In genomic region chr16:85616608-85617311, GRCh38 we compare ENCODE assay signal across 8 cellular contexts. TPM values are rescaled to one million over a fixed set of nuclear protein-coding genes. Genes with fewer than 3 reads are reported as not detected.
DNase-seq lines count a peak whose midpoint lies in the region; ATAC-seq, FAIRE-seq and TF ChIP-seq lines count a peak whose summit lies in the region.

No MANE protein-coding gene starts in this region.

- H3K4me1 ChIP-seq in left lung (peaks cover 44 to 82% of the 10 kb centered on the region in 2 donors), upper lobe of right lung (peaks cover 45% of the 10 kb centered on the region)

- no peak overlapping the region for H3K4me3 Mint-ChIP-seq in endothelial cell (ENCODE audit: unreplicated experiment)

- peak; percentile 91 for FAIRE-seq in GM12892 (lab: Jason Lieb, UNC)

- DNase-seq in GM12892 (ENCODE audit: insufficient read length) (peak; percentile 81), left lung (peak; percentile 68 to 92), upper lobe of right lung (peak; percentile 80), endothelial cell (ENCODE audit: low spot score) (no peak)
- DNase-seq in activated CD8-positive, alpha-beta memory T cell treated with anti-CD3 and anti-CD28 coated beads, Interleukin-2, amount 50 U/mL, for 48 hours, result peak; percentile 72

- no peaks in the 10 kb centered on the region for H3K9me3 Mint-ChIP-seq in endothelial cell (ENCODE audit: unreplicated experiment)

- no peaks in the 10 kb centered on the region for H3K27me3 ChIP-seq in left lung
- no peaks in the 10 kb centered on the region for H3K27me3 ChIP-seq in upper lobe of right lung

- ATAC-seq in HG03175 (IDR thresholded peaks at IDR 0.05; ENCODE audit: unreplicated experiment), result peak; percentile 38
- no peak for ATAC-seq in left lung
- peak; percentile 2 for ATAC-seq in upper lobe of right lung
- no peak for ATAC-seq in HG03095 (IDR thresholded peaks at IDR 0.05; ENCODE audit: unreplicated experiment)
- no peak for ATAC-seq in GM18502 (IDR thresholded peaks at IDR 0.05; ENCODE audit: poor library complexity, unreplicated experiment)

- TF ChIP-seq CTCF in left lung (IDR thresholded peaks at IDR 0.05) (no peak), upper lobe of right lung (IDR thresholded peaks at IDR 0.05) (no peak), endothelial cell (IDR thresholded peaks at IDR 0.05; ENCODE audit: unreplicated experiment) (no peak)

- H3K4me3 ChIP-seq in left lung (peak overlapping the region in 1 of 2 donors; percentile 27), upper lobe of right lung (peak overlapping the region; percentile 23)

- no peak for TF ChIP-seq POLR2A in GM12892 (IDR thresholded peaks at IDR 0.05; ENCODE audit: low read depth, low read length)

- no peaks in the 10 kb centered on the region for H3K36me3 Mint-ChIP-seq in endothelial cell (ENCODE audit: low read depth, unreplicated experiment)

- H3K27ac Mint-ChIP-seq in endothelial cell (ENCODE audit: unreplicated experiment), result no peak overlapping the region

- H3K27me3 Mint-ChIP-seq in endothelial cell (ENCODE audit: unreplicated experiment), result peaks cover 5% of the 10 kb centered on the region

- H3K27ac ChIP-seq in left lung, result peak overlapping the region; percentile 70 to 89
- H3K27ac ChIP-seq in upper lobe of right lung, result peak overlapping the region; percentile 92

- peaks cover 4% of the 10 kb centered on the region for H3K4me1 Mint-ChIP-seq in endothelial cell (ENCODE audit: unreplicated experiment)

- H3K36me3 ChIP-seq in left lung, result peaks cover 0 to 5% of the 10 kb centered on the region in 2 donors
- H3K36me3 ChIP-seq in upper lobe of right lung, result no peaks in the 10 kb centered on the region

- no peaks in the 10 kb centered on the region for H3K9me3 ChIP-seq in left lung
- no peaks in the 10 kb centered on the region for H3K9me3 ChIP-seq in upper lobe of right lung

- intact Hi-C loops in left lung (cut with DNase I) (loop anchor here in 1 of 2 donors (10.0 kb wide), 1 partner anchor 62 kb away; no protein-coding TSS in a partner anchor), upper lobe of right lung (cut with DNase I) (no loop called here)

RNA-seq across cellular contexts. Expression of gene GSE1, which starts 3.6 kb away (rescaled TPM):
- 18.8 TPM for polyA plus RNA-seq in GM12892 (2012; ENCODE audit: missing spikeins)
- 10 to 100 TPM; 84.8 to 93.0 TPM for total RNA-seq in left lung
- total RNA-seq in upper lobe of right lung, result 87.2 TPM
- total RNA-seq in endothelial cell (ENCODE audit: unreplicated experiment), result 23.9 TPM

Comparison
In these comparisons a context has a peak if more than half of its experiments do, and no peak if none do; other contexts are left out.
1. ATAC-seq: peak in HG03175 (single experiment) and upper lobe of right lung (single experiment); none in left lung (single experiment), HG03095 (single experiment) and GM18502 (single experiment).